8 cellular contexts compared by ENCODE assay signal in genomic region chr3:177589921-177590336, GRCh38.
A peak's percentile ranks its signal among the peaks of the same experiment; 100 is the strongest.
DNase-seq lines count a peak whose midpoint lies in the region; ATAC-seq lines count a peak whose summit lies in the region.

No MANE protein-coding gene starts in this region.

- H3K4me1 ChIP-seq in ACC112 (ENCODE audit: control insufficient read depth, insufficient read depth, low read length, unreplicated experiment): peaks cover 58% of the 10 kb centered on the region

- H3K79me2 ChIP-seq in ACC112 (ENCODE audit: control insufficient read depth, insufficient read depth, low read length, unreplicated experiment): no peaks in the 10 kb centered on the region

- peak overlapping the region; percentile 87 for H3K27ac ChIP-seq in ACC112 (ENCODE audit: low read depth, low read length)

- 0 out of 2 replicates have a peak overlapping the region, but pooled peaks have one; percentile 39 for H3K4me3 ChIP-seq in ACC112 (ENCODE audit: low read depth, low read length)

- no peak overlapping the region for H2AFZ ChIP-seq in ACC112 (ENCODE audit: low read length, unreplicated experiment)

- peak; percentile 91 for DNase-seq in NCI-H69 (lab: John Stamatoyannopoulos, UW)
- no peak for DNase-seq in stimulated activated naive CD8-positive, alpha-beta T cell treated with anti-CD3 and anti-CD28 coated beads, Interleukin-15, Interleukin-2, amounts not matched to agents 100 U/mL and 50 U/mL, for 24 hours
- DNase-seq in SIG-M5 (lab: John Stamatoyannopoulos, UW): no peak
- no peak for DNase-seq in D341Med (ENCODE audit: low spot score)

- H3K36me3 ChIP-seq in ACC112 (ENCODE audit: insufficient read depth, low read length): no peaks in the 10 kb centered on the region

- peak; percentile 86 for ATAC-seq in GM18868 (IDR thresholded peaks at IDR 0.05; ENCODE audit: unreplicated experiment)
- ATAC-seq in HG03064 (IDR thresholded peaks at IDR 0.05; ENCODE audit: low read depth, unreplicated experiment): peak; percentile 69
- peak; percentile 85 for ATAC-seq in esophagus mucosa
- peak; percentile 92 for ATAC-seq in stimulated activated naive CD8-positive, alpha-beta T cell treated with anti-CD3 and anti-CD28 coated beads, Interleukin-15, Interleukin-2, amounts not matched to agents 100 U/mL and 50 U/mL, for 24 hours

- no peaks in the 10 kb centered on the region for H3K27me3 ChIP-seq in ACC112 (ENCODE audit: insufficient read depth, low read length)
